1 cellular context compared by ENCODE assay signal in genomic region chr6:137707590-137708360, GRCh38.
A peak's percentile ranks its signal among the peaks of the same experiment; 100 is the strongest.
TF ChIP-seq lines count a peak whose summit lies in the region.

No MANE protein-coding gene starts in this region.

TF ChIP-seq in HepG2, 621 proteins besides CTCF, POLR2A, EP300 and RAD21 (continued from another document and continues in another):
- TF ChIP-seq ZBTB33 (CRISPR knock-in tag; IDR thresholded peaks at IDR 0.05) (no peak; the same call in 1 of the 2 replicates), PLRG1 (conservative IDR thresholded peaks at IDR 0.05) (no peak), ZNF280B (CRISPR knock-in tag; IDR thresholded peaks at IDR 0.05; ENCODE audit: borderline replicate concordance) (no peak), ATF4 (CRISPR knock-in tag; IDR thresholded peaks at IDR 0.05) (peak in 1 of 2 experiments; percentile 74; a peak in 1 of 4 replicates), ZNF839 (CRISPR knock-in tag; IDR thresholded peaks at IDR 0.05; ENCODE audit: borderline replicate concordance) (no peak), NPAS2 (CRISPR knock-in tag; IDR thresholded peaks at IDR 0.05; ENCODE audit: borderline replicate concordance) (no peak), EEA1 (CRISPR knock-in tag; IDR thresholded peaks at IDR 0.05; ENCODE audit: borderline replicate concordance) (no peak), ZBTB34 (CRISPR knock-in tag; IDR thresholded peaks at IDR 0.05) (peak; percentile 58; the same call in 1 of the 2 replicates), RBM39 (IDR thresholded peaks at IDR 0.05; ENCODE audit: low read depth, low read length, poor library complexity, severe bottlenecking) (no peak), SRSF1 (optimal IDR thresholded peaks at IDR 0.05; ENCODE audit: low read depth, low read length) (no peak), ZBTB3 (CRISPR knock-in tag; IDR thresholded peaks at IDR 0.05; ENCODE audit: borderline replicate concordance, low read depth) (no peak), TBL1XR1 (IDR thresholded peaks at IDR 0.05; ENCODE audit: borderline replicate concordance, low read length, partially characterized antibody) (peak; percentile 68), ZKSCAN5 (CRISPR knock-in tag; IDR thresholded peaks at IDR 0.05) (no peak), NFKBIZ (CRISPR knock-in tag; IDR thresholded peaks at IDR 0.05) (peak; percentile 100), HHEX (CRISPR knock-in tag; IDR thresholded peaks at IDR 0.05) (no peak), SIX1 (CRISPR knock-in tag; IDR thresholded peaks at IDR 0.05; ENCODE audit: borderline replicate concordance) (peak; percentile 72; the same call in 1 of the 2 replicates), HIC2 (CRISPR knock-in tag; IDR thresholded peaks at IDR 0.05; ENCODE audit: low read depth) (no peak), NR2C2 (CRISPR knock-in tag; IDR thresholded peaks at IDR 0.05; ENCODE audit: borderline replicate concordance) (peak; percentile 16; the same call in 1 of the 2 replicates), KDM6A (CRISPR knock-in tag; IDR thresholded peaks at IDR 0.05; ENCODE audit: low read depth) (peak; percentile 74; the same call in 1 of the 2 replicates), AKNA (CRISPR knock-in tag; IDR thresholded peaks at IDR 0.05; ENCODE audit: borderline replicate concordance) (0 out of 2 replicates have a peak, but pooled peaks have one; percentile 49), ZNF773 (CRISPR knock-in tag; IDR thresholded peaks at IDR 0.05; ENCODE audit: borderline replicate concordance) (no peak), MAFG (CRISPR knock-in tag; IDR thresholded peaks at IDR 0.05) (no peak), HOXA5 (CRISPR knock-in tag; IDR thresholded peaks at IDR 0.05) (peak; percentile 75; the same call in 1 of the 2 replicates), KIAA2018 (CRISPR knock-in tag; IDR thresholded peaks at IDR 0.05; ENCODE audit: borderline replicate concordance) (no peak), BORCS8-MEF2B (CRISPR knock-in tag; IDR thresholded peaks at IDR 0.05) (0 out of 2 replicates have a peak, but pooled peaks have one; percentile 58), YEATS2 (CRISPR knock-in tag; IDR thresholded peaks at IDR 0.05; ENCODE audit: borderline replicate concordance) (peak; percentile 27; the same call in 1 of the 2 replicates), ARNTL (CRISPR knock-in tag; IDR thresholded peaks at IDR 0.05) (no peak; the same call in 1 of the 2 replicates), POGZ (CRISPR knock-in tag; IDR thresholded peaks at IDR 0.05) (peak; percentile 85), RFXANK (CRISPR knock-in tag; IDR thresholded peaks at IDR 0.05) (0 out of 2 replicates have a peak, but pooled peaks have one; percentile 32), TGIF2 (CRISPR knock-in tag; IDR thresholded peaks at IDR 0.05) (peak; percentile 70), IKZF1 (IDR thresholded peaks at IDR 0.05) (no peak)
